ENCODE assay signal across 33 cellular contexts in the genomic region with DNA sequence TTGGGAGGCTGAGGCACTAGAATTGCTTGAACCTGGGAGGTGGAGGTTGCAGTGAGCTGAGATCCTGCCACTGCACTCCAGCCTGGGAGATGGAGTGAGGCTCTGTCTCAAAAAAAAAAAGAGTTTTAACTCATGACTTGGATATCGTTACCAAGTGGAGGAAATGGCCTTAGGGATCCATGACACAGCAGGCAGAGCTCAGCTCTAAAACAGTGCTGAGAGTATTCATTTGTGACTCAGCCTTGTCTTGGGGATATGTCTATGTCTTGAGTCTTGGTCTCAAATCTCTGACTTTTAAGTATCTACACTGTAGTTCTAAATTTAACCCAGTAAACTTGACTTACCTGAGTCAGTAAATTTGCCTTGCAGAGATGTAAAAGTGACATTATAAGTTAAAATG. TPM values are rescaled to one million over a fixed set of nuclear protein-coding genes. Genes with fewer than 3 reads are reported as not detected.
"Had no signal": no experiment of that assay in that cellular context is flagged by ENCODE, and none has a peak within 500 bp of the region (broad histone marks: within the 10 kb centered on the region; RNA-seq: fewer than 3 reads in every experiment).

No MANE protein-coding gene starts in this region.

- H3K9me3 ChIP-seq: lower lobe of right lung, neutrophil, ovary, prostate gland, thyroid gland, upper lobe of left lung, vagina had no signal

- H3K27ac ChIP-seq: brain microvascular endothelial cell, heart left ventricle, lower lobe of right lung, neutrophil, ovary, prostate gland, thyroid gland, upper lobe of left lung, vagina had no signal

- H3K36me3 ChIP-seq: brain microvascular endothelial cell, heart left ventricle, lower lobe of right lung, neutrophil, ovary, prostate gland, thyroid gland, upper lobe of left lung, vagina had no signal

- H3K4me3 ChIP-seq: heart left ventricle, lower lobe of right lung, ovary, prostate gland, thyroid gland, upper lobe of left lung, vagina had no signal

- H3K4me1 ChIP-seq: heart left ventricle, lower lobe of right lung, prostate gland, thyroid gland, upper lobe of left lung, vagina had no signal

- H3K27me3 ChIP-seq: brain microvascular endothelial cell, neutrophil, ovary, thyroid gland, upper lobe of left lung, vagina had no signal

- DNase-seq: activated CD4-positive, alpha-beta memory T cell treated with anti-CD3 and anti-CD28 coated beads for 36 hours; activated CD4-positive, alpha-beta T cell treated with anti-CD3 and anti-CD28 coated beads, Interleukin-2, amount 10 ng/mL, durations not matched to agents 24 days and 14 days; activated CD4-positive, CD25-positive, alpha-beta regulatory T cell treated with anti-CD3 and anti-CD28 coated beads, Interleukin-2, amount 50 U/mL, for 72 hours; activated CD8-positive, alpha-beta memory T cell treated with anti-CD3 and anti-CD28 coated beads, Interleukin-2, amount 50 U/mL, for 4 hours; activated gamma-delta T cell treated with Interleukin-2 at 50 U/mL for 16 hours; activated naive CD4-positive, alpha-beta T cell treated with anti-CD3 and anti-CD28 coated beads, Interleukin-2, amount 50 U/mL, for 16 hours; activated T-cell treated with anti-CD3 and anti-CD28 coated beads, Interleukin-2, amount 50 U/mL, for 1 hour; amniotic stem cell; brain microvascular endothelial cell; central memory CD4-positive, alpha-beta T cell; endodermal cell; heart left ventricle; hypothalamus; immature natural killer cell; kidney glomerular epithelial cell; lower lobe of right lung; ovary; retina; small intestine; stimulated activated CD4-positive, alpha-beta T cell treated with anti-CD3 and anti-CD28 coated beads, Interleukin-4, amount 100 ng/mL, for 4 hours; stimulated activated CD8-positive, alpha-beta memory T cell treated with anti-CD3 and anti-CD28 coated beads, Interleukin-4, amount 100 ng/mL, for 48 hours; stimulated activated naive CD8-positive, alpha-beta T cell treated with anti-CD3 and anti-CD28 coated beads, Interleukin-15, amount 100 ng/mL, for 72 hours; T-helper 17 cell; T1000; thyroid gland; upper lobe of left lung had no signal

- ATAC-seq: heart left ventricle; left lobe of liver; lower lobe of right lung; sciatic nerve; stimulated activated memory B cell treated with anti-CD40 and anti-IgM and Interleukin-4, amounts not matched to agents 10 μg/mL and 1 μg/mL and 100 μg/mL, for 72 hours; stimulated activated naive CD8-positive, alpha-beta T cell treated with anti-CD3 and anti-CD28 coated beads, Interleukin-15, amount 100 ng/mL, for 72 hours; T-helper 17 cell had no signal

RNA-seq across cellular contexts. Expression of a gene that starts 52.0 kb away (rescaled TPM):
- total RNA-seq: activated CD4-positive, alpha-beta T cell treated with anti-CD3 and anti-CD28 coated beads, Interleukin-2, amount 10 ng/mL, durations not matched to agents 24 days and 14 days; astrocyte; T-helper 17 cell had no signal
- polyA plus RNA-seq: immature natural killer cell had no signal
